ENCODE assay signal across 13 cellular contexts in genomic region chr12:122099856-122100255, GRCh38. TPM values are rescaled to one million over a fixed set of nuclear protein-coding genes. Genes with fewer than 3 reads are reported as not detected.
DNase-seq lines count a peak whose midpoint lies in the region; ATAC-seq and TF ChIP-seq lines count a peak whose summit lies in the region.
"Had no signal": no experiment of that assay in that cellular context is flagged by ENCODE, and none has a peak within 500 bp of the region (broad histone marks: within the 10 kb centered on the region; RNA-seq: fewer than 3 reads in every experiment).

No MANE protein-coding gene starts in this region.

- H3K36me3 ChIP-seq in OCI-LY7 (ENCODE audit: insufficient read depth, low read length): peaks cover 11% of the 10 kb centered on the region; the same call in 1 of the 2 replicates
- H3K36me3 ChIP-seq in duodenal mucosa (ENCODE audit: control insufficient read depth in 1 of 2, insufficient read depth in 2 of 2, low read length in 2 of 2): no peaks in the 10 kb centered on the region

- peak overlapping the region; percentile 21 to 38 for H3K9ac ChIP-seq in duodenal mucosa (ENCODE audit: low read depth in 1 of 2, low read length in 2 of 2)

- peak overlapping the region; percentile 2; the same call in 1 of the 2 replicates for H3K4me2 ChIP-seq in OCI-LY7 (ENCODE audit: low read length)

- no peaks in the 10 kb centered on the region for H3K9me2 ChIP-seq in OCI-LY7 (ENCODE audit: insufficient read depth, low read length)

- H2AFZ ChIP-seq in OCI-LY7 (ENCODE audit: low read length): no peak overlapping the region

- no peaks in the 10 kb centered on the region for H3K27me3 Mint-ChIP-seq in stimulated activated naive B cell treated with anti-CD40 and anti-IgM and Interleukin-4, amounts not matched to agents 10 μg/mL and 1 μg/mL and 100 μg/mL, for 72 hours
- no peaks in the 10 kb centered on the region for H3K27me3 Mint-ChIP-seq in nephron progenitor cell (ENCODE audit: low read depth, poor library complexity)

- peak; percentile 33 to 34 for ATAC-seq in stimulated activated naive B cell treated with anti-CD40 and anti-IgM and Interleukin-4, amounts not matched to agents 10 μg/mL and 1 μg/mL and 100 μg/mL, for 72 hours (replicated peaks)
- ATAC-seq: HCT116 had no signal

- no peaks in the 10 kb centered on the region for H3K27me3 ChIP-seq in duodenal mucosa (ENCODE audit: control insufficient read depth in 1 of 2, insufficient read depth in 2 of 2, low read length in 2 of 2)

- peaks cover 34% of the 10 kb centered on the region for H3K79me2 ChIP-seq in OCI-LY7 (ENCODE audit: insufficient read depth, low read depth, low read length)

- H3K36me3 Mint-ChIP-seq in stimulated activated naive B cell treated with anti-CD40 and anti-IgM and Interleukin-4, amounts not matched to agents 10 μg/mL and 1 μg/mL and 100 μg/mL, for 72 hours: peaks cover 9 to 20% of the 10 kb centered on the region in 2 donors
- H3K36me3 Mint-ChIP-seq in nephron progenitor cell (ENCODE audit: low read depth): peaks cover 24% of the 10 kb centered on the region

- H3K9me3 ChIP-seq in OCI-LY7 (ENCODE audit: low read length) (no peaks in the 10 kb centered on the region), duodenal mucosa (ENCODE audit: control insufficient read depth in 1 of 2, low read length in 2 of 2) (no peaks in the 10 kb centered on the region)

- peaks cover 42 to 61% of the 10 kb centered on the region in 2 donors for H3K4me1 Mint-ChIP-seq in stimulated activated naive B cell treated with anti-CD40 and anti-IgM and Interleukin-4, amounts not matched to agents 10 μg/mL and 1 μg/mL and 100 μg/mL, for 72 hours
- H3K4me1 Mint-ChIP-seq in nephron progenitor cell: peaks cover 51% of the 10 kb centered on the region

- no TSS peak for BruUV-seq in OCI-LY7 (replicated peaks; lab: Mats Ljungman, UMichigan)

- POLR2A ChIA-PET in OCI-LY7 (lab: Charles Lee): interaction anchor here (1.2 to 1.6 kb wide), 2 partner anchors 8 to 11 kb away, joined by 3 to 8 read pairs; no protein-coding TSS in a partner anchor

- DNase-seq in NCI-H526 (lab: John Stamatoyannopoulos, UW): peak; percentile 29 to 61
- no peak for DNase-seq in NCI-H526 treated with DMSO at 0.1 percent for 48 hours (lab: John Stamatoyannopoulos, UW)
- DNase-seq in OCI-LY7 (ENCODE audit: low spot score): no peak
- DNase-seq in stimulated activated naive B cell treated with anti-CD40 and anti-IgM and Interleukin-4, amounts not matched to agents 10 μg/mL and 1 μg/mL and 100 μg/mL, for 72 hours: no peak
- DNase-seq in nephron progenitor cell: no peak
- no peak for DNase-seq in medulla oblongata (ENCODE audit: extremely low spot score)
- no peak for DNase-seq in NCI-H2196 (lab: John Stamatoyannopoulos, UW; ENCODE audit: unreplicated experiment)
- DNase-seq: activated CD4-positive, alpha-beta T cell treated with anti-CD3 and anti-CD28 coated beads, Interleukin-2, amount 50 U/mL, for 48 hours; mesenchymal stem cell; RPMI8226 had no signal

- H3K27ac Mint-ChIP-seq in stimulated activated naive B cell treated with anti-CD40 and anti-IgM and Interleukin-4, amounts not matched to agents 10 μg/mL and 1 μg/mL and 100 μg/mL, for 72 hours: peak overlapping the region; percentile 34
- no peak overlapping the region for H3K27ac Mint-ChIP-seq in nephron progenitor cell

- intact Hi-C loops in OCI-LY7 (cut with micrococcal nuclease; ENCODE audit: unreplicated experiment): no loop called here

- CTCF ChIA-PET in OCI-LY7 (lab: Charles Lee; ENCODE audit: unreplicated experiment): no interaction called here

- H3K4me3 Mint-ChIP-seq in stimulated activated naive B cell treated with anti-CD40 and anti-IgM and Interleukin-4, amounts not matched to agents 10 μg/mL and 1 μg/mL and 100 μg/mL, for 72 hours: peak overlapping the region; percentile 58 to 59
- H3K4me3 Mint-ChIP-seq in nephron progenitor cell: no peak overlapping the region

- H3K4me3 ChIP-seq in OCI-LY7 (ENCODE audit: low read depth, low read length, poor library complexity, severe bottlenecking) (no peak overlapping the region), duodenal mucosa (ENCODE audit: low read depth in 1 of 2, low read length in 2 of 2) (no peak overlapping the region)

- H3K27ac ChIP-seq in OCI-LY7 (ENCODE audit: low read depth, low read length, poor library complexity, severe bottlenecking) (no peak overlapping the region), duodenal mucosa (ENCODE audit: low read depth, low read length) (peak overlapping the region; percentile 77)
- H3K27ac ChIP-seq: HL-60 had no signal

- no peaks in the 10 kb centered on the region; the same call in 1 of the 2 replicates for H4K20me1 ChIP-seq in OCI-LY7 (ENCODE audit: insufficient read depth, low read length)

- no peak for TF ChIP-seq CTCF in OCI-LY7 (conservative IDR thresholded peaks at IDR 0.05; ENCODE audit: low read length)
- TF ChIP-seq CTCF in nephron progenitor cell (IDR thresholded peaks at IDR 0.05): no peak

- H3K4me1 ChIP-seq in OCI-LY7 (ENCODE audit: insufficient read depth, low read length, poor library complexity, severe bottlenecking) (peaks cover 15% of the 10 kb centered on the region), duodenal mucosa (ENCODE audit: control insufficient read depth in 1 of 2, insufficient read depth in 2 of 2, low read length in 2 of 2) (peaks cover 66 to 74% of the 10 kb centered on the region in 2 donors)

- no peaks in the 10 kb centered on the region for H3K9me3 Mint-ChIP-seq in stimulated activated naive B cell treated with anti-CD40 and anti-IgM and Interleukin-4, amounts not matched to agents 10 μg/mL and 1 μg/mL and 100 μg/mL, for 72 hours
- peaks cover 10% of the 10 kb centered on the region for H3K9me3 Mint-ChIP-seq in nephron progenitor cell

RNA-seq across cellular contexts. Expression of gene MLXIP, which starts 21.3 kb away (rescaled TPM):
- 18.6 and 27.5 TPM in 2 replicates for total RNA-seq in OCI-LY7 (2014; rRNA removed; shearing (Covaris generic))
- 44.7 and 59.9 TPM in 2 replicates for total RNA-seq in OCI-LY7 (2022)

Comparison
In these comparisons a context has a peak if more than half of its experiments do, and no peak if none do; other contexts are left out.
1. DNase-seq: peak in NCI-H526 (2 of 2); none in NCI-H526 treated with DMSO at 0.1 percent for 48 hours (single experiment), OCI-LY7 (single experiment), stimulated activated naive B cell treated with anti-CD40 and anti-IgM and Interleukin-4, amounts not matched to agents 10 μg/mL and 1 μg/mL and 100 μg/mL, for 72 hours (single experiment), nephron progenitor cell (single experiment), medulla oblongata (single experiment) and NCI-H2196 (single experiment).